8 cellular contexts compared by ENCODE assay signal in genomic region chr3:111858641-111859040, GRCh38. TPM values are rescaled to one million over a fixed set of nuclear protein-coding genes. Genes with fewer than 3 reads are reported as not detected.
DNase-seq lines count a peak whose midpoint lies in the region; ATAC-seq and TF ChIP-seq lines count a peak whose summit lies in the region.

No MANE protein-coding gene starts in this region.

- peaks cover 6 to 36% (median 33%) of the 10 kb centered on the region in 3 donors for H3K27me3 ChIP-seq in skeletal muscle tissue (ENCODE audit: control insufficient read depth in 3 of 3, insufficient read depth in 3 of 3, low read length in 3 of 3)

- H3K9me3 Mint-ChIP-seq in HFFc6: no peaks in the 10 kb centered on the region
- no peaks in the 10 kb centered on the region for H3K9me3 Mint-ChIP-seq in activated T-helper 1 cell treated with anti-CD3 and anti-CD28 coated beads, Interleukin-12 subunit alpha, Interleukin-12 subunit beta, Interleukin-2, Interleukin-4 antibody, amounts not matched to agents 30 ng/mL and 10 ng/mL and 1 ng/mL, durations not matched to agents 14 hours and 24 hours and 36 hours

- no peak for ATAC-seq in activated CD4-positive, CD25-positive, alpha-beta regulatory T cell treated with anti-CD3 and anti-CD28 coated beads, Interleukin-2, amount 50 U/mL, for 24 hours

- peaks cover 10% of the 10 kb centered on the region; the same call in 1 of the 2 replicates for H3K36me3 Mint-ChIP-seq in HFFc6 (ENCODE audit: low read depth)
- H3K36me3 Mint-ChIP-seq in activated T-helper 1 cell treated with anti-CD3 and anti-CD28 coated beads, Interleukin-12 subunit alpha, Interleukin-12 subunit beta, Interleukin-2, Interleukin-4 antibody, amounts not matched to agents 30 ng/mL and 10 ng/mL and 1 ng/mL, durations not matched to agents 14 hours and 24 hours and 36 hours (ENCODE audit: low read depth): no peaks in the 10 kb centered on the region

- H3K4me1 ChIP-seq in skeletal muscle tissue (ENCODE audit: control insufficient read depth in 3 of 3, insufficient read depth in 3 of 3, low read length in 3 of 3): peaks cover 9 to 17% (median 13%) of the 10 kb centered on the region in 3 donors

- H3K27ac ChIP-seq in skeletal muscle tissue (ENCODE audit: low read depth, low read length): peak overlapping the region; percentile 90

- DNase-seq in HFFc6 (no peak), ecto neural progenitor cell (ENCODE audit: low spot score) (no peak), cerebellar nuclear complex (lab: John Stamatoyannopoulos, UW) (no peak), NCI-H187 treated with DMSO at 0.1 percent for 48 hours (lab: John Stamatoyannopoulos, UW) (no peak)
- no peak for DNase-seq in activated T-helper 1 cell treated with anti-CD3 and anti-CD28 coated beads, Interleukin-12 subunit alpha, Interleukin-12 subunit beta, Interleukin-2, Interleukin-4 antibody, amounts not matched to agents 30 ng/mL and 10 ng/mL and 1 ng/mL, durations not matched to agents 14 hours and 24 hours and 36 hours (ENCODE audit: low spot score)

- H3K9ac ChIP-seq in skeletal muscle tissue (ENCODE audit: low read depth in 1 of 3, low read length in 3 of 3): peak overlapping the region in 2 of 3 donors; percentile 79 to 83

- H3K27ac Mint-ChIP-seq in HFFc6: peak overlapping the region; percentile 96
- no peak overlapping the region for H3K27ac Mint-ChIP-seq in activated T-helper 1 cell treated with anti-CD3 and anti-CD28 coated beads, Interleukin-12 subunit alpha, Interleukin-12 subunit beta, Interleukin-2, Interleukin-4 antibody, amounts not matched to agents 30 ng/mL and 10 ng/mL and 1 ng/mL, durations not matched to agents 14 hours and 24 hours and 36 hours

- no peaks in the 10 kb centered on the region for H3K9me3 ChIP-seq in skeletal muscle tissue (ENCODE audit: control insufficient read depth in 3 of 3, low read length in 3 of 3)

- peaks cover 78% of the 10 kb centered on the region for H3K4me1 Mint-ChIP-seq in HFFc6 (ENCODE audit: low read depth)
- peaks cover 27% of the 10 kb centered on the region for H3K4me1 Mint-ChIP-seq in activated T-helper 1 cell treated with anti-CD3 and anti-CD28 coated beads, Interleukin-12 subunit alpha, Interleukin-12 subunit beta, Interleukin-2, Interleukin-4 antibody, amounts not matched to agents 30 ng/mL and 10 ng/mL and 1 ng/mL, durations not matched to agents 14 hours and 24 hours and 36 hours (ENCODE audit: low read depth)

- intact Hi-C loops in activated T-helper 1 cell treated with anti-CD3 and anti-CD28 coated beads, Interleukin-12 subunit alpha, Interleukin-12 subunit beta, Interleukin-2, Interleukin-4 antibody, amounts not matched to agents 30 ng/mL and 10 ng/mL and 1 ng/mL, durations not matched to agents 14 hours and 24 hours and 36 hours (cut with micrococcal nuclease): loop anchor here (1.0 to 5.0 kb wide), 2 partner anchors 121 to 141 kb away; no protein-coding TSS in a partner anchor

- no peak for TF ChIP-seq CTCF in HFFc6 (IDR thresholded peaks at IDR 0.05)

- H3K36me3 ChIP-seq in skeletal muscle tissue (ENCODE audit: control insufficient read depth in 3 of 3, insufficient read depth in 3 of 3, low read length in 3 of 3): no peaks in the 10 kb centered on the region

- peak overlapping the region; percentile 65 for H3K4me3 ChIP-seq in iPS-11a (ENCODE audit: low read depth, low read length)
- H3K4me3 ChIP-seq in skeletal muscle tissue (ENCODE audit: low read length in 3 of 3): peak overlapping the region; percentile 64 to 92 (median 82)

- H3K27me3 Mint-ChIP-seq in HFFc6 (ENCODE audit: insufficient read depth): peaks cover 2% of the 10 kb centered on the region
- H3K27me3 Mint-ChIP-seq in activated T-helper 1 cell treated with anti-CD3 and anti-CD28 coated beads, Interleukin-12 subunit alpha, Interleukin-12 subunit beta, Interleukin-2, Interleukin-4 antibody, amounts not matched to agents 30 ng/mL and 10 ng/mL and 1 ng/mL, durations not matched to agents 14 hours and 24 hours and 36 hours (ENCODE audit: insufficient read depth): peaks cover 64% of the 10 kb centered on the region

- peak overlapping the region; percentile 99 for H3K4me3 Mint-ChIP-seq in HFFc6
- peak overlapping the region; percentile 85 for H3K4me3 Mint-ChIP-seq in activated T-helper 1 cell treated with anti-CD3 and anti-CD28 coated beads, Interleukin-12 subunit alpha, Interleukin-12 subunit beta, Interleukin-2, Interleukin-4 antibody, amounts not matched to agents 30 ng/mL and 10 ng/mL and 1 ng/mL, durations not matched to agents 14 hours and 24 hours and 36 hours

RNA-seq across cellular contexts. Expression of gene PHLDB2, which starts 0.4 kb away (rescaled TPM):
- 10 to 100 TPM; 35.4 to 55.9 (median 37.6) TPM for total RNA-seq in HFFc6 (2021; fragmentation: NEBNext Ultra II Directional; extraction: Animal tissue kit (Norgen Biotek cat#: 25700))
- 0.61 and 0.75 TPM in 2 replicates for total RNA-seq in activated T-helper 1 cell treated with anti-CD3 and anti-CD28 coated beads, Interleukin-12 subunit alpha, Interleukin-12 subunit beta, Interleukin-2, Interleukin-4 antibody, amounts not matched to agents 30 ng/mL and 10 ng/mL and 1 ng/mL, durations not matched to agents 14 hours and 24 hours and 36 hours
- 54.3 TPM for total RNA-seq in skeletal muscle tissue

Comparison
In these comparisons a context has a peak if more than half of its experiments do, and no peak if none do; other contexts are left out.
1. RNA of gene PHLDB2, which starts 0.4 kb away (total RNA-seq): 54.3 TPM in skeletal muscle tissue (single experiment) and 35.4 to 55.9 TPM in HFFc6; 0.61 to 0.75 TPM in activated T-helper 1 cell treated with anti-CD3 and anti-CD28 coated beads, Interleukin-12 subunit alpha, Interleukin-12 subunit beta, Interleukin-2, Interleukin-4 antibody, amounts not matched to agents 30 ng/mL and 10 ng/mL and 1 ng/mL, durations not matched to agents 14 hours and 24 hours and 36 hours; every median in the first group is over 10 times any median in the second.